In genomic region chr2:190451561-190452176, GRCh38 we compare ENCODE assay signal across 15 cellular contexts. TPM values are rescaled to one million over a fixed set of nuclear protein-coding genes. Genes with fewer than 3 reads are reported as not detected.
DNase-seq lines count a peak whose midpoint lies in the region; TF ChIP-seq lines count a peak whose summit lies in the region.
"Had no signal": no experiment of that assay in that cellular context is flagged by ENCODE, and none has a peak within 500 bp of the region (broad histone marks: within the 10 kb centered on the region; RNA-seq: fewer than 3 reads in every experiment).

No MANE protein-coding gene starts in this region.

- H3K9me3 ChIP-seq in testis = no peaks in the 10 kb centered on the region
- H3K9me3 ChIP-seq: SJSA1, upper lobe of left lung had no signal

- H3K27me3 ChIP-seq in testis = no peaks in the 10 kb centered on the region
- H3K27me3 ChIP-seq: SJSA1, upper lobe of left lung had no signal

- TF ChIP-seq CTCF in fibroblast of pulmonary artery (IDR thresholded peaks at IDR 0.05; ENCODE audit: low read length, missing control alignments) (no peak), testis (IDR thresholded peaks at IDR 0.05) (no peak)

- intact Hi-C loops in testis (cut with DNase I; ENCODE audit: low total_unique reads) = no loop called here

- no peaks in the 10 kb centered on the region for H3K36me3 ChIP-seq in testis (ENCODE audit: low read depth, missing control alignments)
- H3K36me3 ChIP-seq: SJSA1, upper lobe of left lung had no signal

- no peak overlapping the region for H3K27ac ChIP-seq in testis
- H3K27ac ChIP-seq: SJSA1, upper lobe of left lung had no signal

- DNase-seq in A172 (ENCODE audit: low spot score) (peak; percentile 23), GM03348 (ENCODE audit: low spot score) (peak; percentile 37), amniotic epithelial cell (ENCODE audit: low read depth) (peak; percentile 47), fibroblast of pulmonary artery (ENCODE audit: low read depth) (peak; percentile 28), testis (no peak), T-helper 2 cell (no peak)
- no peak for DNase-seq in activated CD8-positive, alpha-beta memory T cell treated with anti-CD3 and anti-CD28 coated beads for 24 hours
- no peak for DNase-seq in stimulated activated naive CD4-positive, alpha-beta T cell (lab: John Stamatoyannopoulos, UW)
- DNase-seq: activated CD4-positive, alpha-beta memory T cell treated with anti-CD3 and anti-CD28 coated beads, Interleukin-2, amount 10 ng/mL, durations not matched to agents 7 days and 5 days; activated gamma-delta T cell; caudate nucleus; head of caudate nucleus; NCI-H1105; upper lobe of left lung had no signal

- 82 to 85% methylated on average over 2 of the region's 2 CpGs for WGBS in testis, 2 donors

- H3K4me3 ChIP-seq in fibroblast of pulmonary artery (replicated peaks; ENCODE audit: low read depth, low read length) (no peak overlapping the region), testis (no peak overlapping the region)
- H3K4me3 ChIP-seq: SJSA1, upper lobe of left lung had no signal

- H3K4me1 ChIP-seq in testis = peaks cover 5% of the 10 kb centered on the region
- H3K4me1 ChIP-seq: SJSA1 had no signal

- no peak for TF ChIP-seq POLR2A in testis (IDR thresholded peaks at IDR 0.05)

RNA-seq across cellular contexts. Expression of gene MFSD6, which starts 43.5 kb away (rescaled TPM):
- 33.7 and 44.9 TPM in 2 replicates for total RNA-seq in A172 (2014; rRNA removed; shearing (Covaris generic))
- 10 to 100 TPM; 29.9 to 47.3 TPM for total RNA-seq in testis
- 15.0 TPM for polyA plus RNA-seq in testis (ENCODE audit: insufficient read depth, low read depth, low replicate concordance)

Comparison
In these comparisons a context has a peak if more than half of its experiments do, and no peak if none do; other contexts are left out.
1. DNase-seq: peak in A172 (single experiment), GM03348 (single experiment), amniotic epithelial cell (single experiment) and fibroblast of pulmonary artery (single experiment); none in testis (single experiment), activated CD8-positive, alpha-beta memory T cell treated with anti-CD3 and anti-CD28 coated beads for 24 hours (single experiment), T-helper 2 cell (0 of 5) and stimulated activated naive CD4-positive, alpha-beta T cell (0 of 6).